9 cellular contexts compared by ENCODE assay signal in the genomic region with DNA sequence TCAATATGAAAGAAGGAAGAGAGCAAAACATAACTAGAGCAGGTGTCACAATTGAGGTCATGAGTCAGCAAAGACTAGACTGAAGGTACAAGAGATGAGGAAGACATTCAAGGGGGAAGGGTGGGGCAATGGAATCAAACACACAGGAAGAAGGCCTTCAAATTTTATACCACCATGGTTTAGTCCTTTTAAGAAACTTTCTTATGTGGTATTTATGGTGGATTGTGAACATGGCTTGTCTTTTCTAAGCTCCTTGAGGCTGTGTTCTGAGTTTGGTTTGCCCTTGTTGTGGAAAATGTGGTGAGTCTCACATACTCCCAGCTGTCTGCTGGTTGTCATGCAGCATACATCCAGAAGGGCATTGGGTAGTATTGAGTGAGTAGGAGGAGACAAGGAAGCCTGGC.
DNase-seq lines count a peak whose midpoint lies in the region; ATAC-seq and TF ChIP-seq lines count a peak whose summit lies in the region.
"Had no signal": no experiment of that assay in that cellular context is flagged by ENCODE, and none has a peak within 500 bp of the region (broad histone marks: within the 10 kb centered on the region; RNA-seq: fewer than 3 reads in every experiment).

No MANE protein-coding gene starts in this region.

- H3K36me3 Mint-ChIP-seq in activated naive CD8-positive, alpha-beta T cell treated with anti-CD3 and anti-CD28 coated beads, Interleukin-2, amount 10 ng/mL, durations not matched to agents 7 days and 5 days = no peaks in the 10 kb centered on the region

- no peaks in the 10 kb centered on the region for H3K27me3 ChIP-seq in GM06990 (replicated peaks; ENCODE audit: control insufficient read depth, insufficient read depth, low read length)

- H3K36me3 ChIP-seq in GM06990 (ENCODE audit: control insufficient read depth, insufficient read depth, low read length) = no peaks in the 10 kb centered on the region

- no peak for TF ChIP-seq CTCF in GM06990 (IDR thresholded peaks at IDR 0.05; ENCODE audit: insufficient read depth, low read length, poor library complexity, severe bottlenecking)

- no peak overlapping the region for H3K4me3 ChIP-seq in GM06990 (replicated peaks; ENCODE audit: low read depth, low read length)

- POLR2A ChIA-PET in activated naive CD8-positive, alpha-beta T cell treated with anti-CD3 and anti-CD28 coated beads, Interleukin-2, amount 10 ng/mL, durations not matched to agents 7 days and 5 days (lab: Charles Lee) = interaction anchor here (0.9 to 1.4 kb wide), 3 partner anchors 43 to 173 kb away, joined by 3 to 8 read pairs (median 3); a partner anchor contains a TSS

- peak overlapping the region; percentile 14 for H3K4me3 Mint-ChIP-seq in activated naive CD8-positive, alpha-beta T cell treated with anti-CD3 and anti-CD28 coated beads, Interleukin-2, amount 10 ng/mL, durations not matched to agents 7 days and 5 days

- peak overlapping the region; percentile 31 for H3K27ac Mint-ChIP-seq in activated naive CD8-positive, alpha-beta T cell treated with anti-CD3 and anti-CD28 coated beads, Interleukin-2, amount 10 ng/mL, durations not matched to agents 7 days and 5 days

- ATAC-seq in GM21447 (IDR thresholded peaks at IDR 0.05; ENCODE audit: unreplicated experiment) = peak; percentile 94
- ATAC-seq in activated naive CD8-positive, alpha-beta T cell treated with anti-CD3 and anti-CD28 coated beads, Interleukin-2, amount 10 ng/mL, durations not matched to agents 7 days and 5 days (ENCODE audit: low read depth) = peak; percentile 97

- in situ Hi-C loops in KBM-7 (cut with MboI; ENCODE audit: low pct_unique_long_range_greater_than_20kb, low sequenced_read_pairs) = no loop called here

- H3K4me1 Mint-ChIP-seq in activated naive CD8-positive, alpha-beta T cell treated with anti-CD3 and anti-CD28 coated beads, Interleukin-2, amount 10 ng/mL, durations not matched to agents 7 days and 5 days = peaks cover 13% of the 10 kb centered on the region

- H3K27me3 Mint-ChIP-seq in activated naive CD8-positive, alpha-beta T cell treated with anti-CD3 and anti-CD28 coated beads, Interleukin-2, amount 10 ng/mL, durations not matched to agents 7 days and 5 days = peaks cover 42% of the 10 kb centered on the region

- no peaks in the 10 kb centered on the region for H3K9me3 Mint-ChIP-seq in activated naive CD8-positive, alpha-beta T cell treated with anti-CD3 and anti-CD28 coated beads, Interleukin-2, amount 10 ng/mL, durations not matched to agents 7 days and 5 days

- DNase-seq in GM06990 (ENCODE audit: extremely low read depth, insufficient read length) (peak; percentile 31), KBM-7 (peak; percentile 4), HT-29 (ENCODE audit: low spot score) (no peak), NCI-H510A treated with DMSO at 0.1 percent for 48 hours (lab: John Stamatoyannopoulos, UW) (no peak), NCI-H146 treated with DMSO at 0.1 percent for 48 hours (lab: John Stamatoyannopoulos, UW; ENCODE audit: unreplicated experiment) (no peak), nucleus accumbens (lab: John Stamatoyannopoulos, UW) (no peak)
- peak; percentile 44 for DNase-seq in activated naive CD8-positive, alpha-beta T cell treated with anti-CD3 and anti-CD28 coated beads, Interleukin-2, amount 10 ng/mL, durations not matched to agents 7 days and 5 days
- DNase-seq: activated CD4-positive, CD25-positive, alpha-beta regulatory T cell had no signal

Comparison
In these comparisons a context has a peak if more than half of its experiments do, and no peak if none do; other contexts are left out.
1. DNase-seq: peak in GM06990 (single experiment), KBM-7 (single experiment) and activated naive CD8-positive, alpha-beta T cell treated with anti-CD3 and anti-CD28 coated beads, Interleukin-2, amount 10 ng/mL, durations not matched to agents 7 days and 5 days (single experiment); none in HT-29 (single experiment), NCI-H510A treated with DMSO at 0.1 percent for 48 hours (single experiment), NCI-H146 treated with DMSO at 0.1 percent for 48 hours (single experiment) and nucleus accumbens (0 of 56).